ENCODE assay signal across 1 cellular context in genomic region chr6:100879317-100879716, GRCh38.
TF ChIP-seq lines count a peak whose summit lies in the region.

No MANE protein-coding gene starts in this region.

TF ChIP-seq in HEK293, 187 proteins besides CTCF, POLR2A, EP300 and RAD21 (continued from another document):
- TF ChIP-seq ZFP41 (tag by site-specific recombination; IDR thresholded peaks at IDR 0.05; ENCODE audit: borderline replicate concordance) (no peak), ZBTB44 (tag by site-specific recombination; IDR thresholded peaks at IDR 0.05) (no peak), ZNF311 (tag by site-specific recombination; IDR thresholded peaks at IDR 0.05; ENCODE audit: borderline replicate concordance) (no peak), TCF7L2 (IDR thresholded peaks at IDR 0.05; ENCODE audit: borderline replicate concordance, low read depth, low read length) (no peak), ZNF785 (tag by site-specific recombination; IDR thresholded peaks at IDR 0.05) (no peak), ZNF473 (tag by site-specific recombination; IDR thresholded peaks at IDR 0.05) (no peak), ZNF2 (tag by site-specific recombination; IDR thresholded peaks at IDR 0.05) (no peak), ZNF426 (tag by site-specific recombination; IDR thresholded peaks at IDR 0.05) (no peak), ZNF354C (tag by site-specific recombination; IDR thresholded peaks at IDR 0.05; ENCODE audit: borderline replicate concordance, low read depth) (no peak)
